In genomic region chr5:6722015-6722414, GRCh38 we compare ENCODE assay signal across 8 cellular contexts. TPM values are rescaled to one million over a fixed set of nuclear protein-coding genes. Genes with fewer than 3 reads are reported as not detected.
DNase-seq lines count a peak whose midpoint lies in the region; ATAC-seq and TF ChIP-seq lines count a peak whose summit lies in the region.

No MANE protein-coding gene starts in this region.

- no peaks in the 10 kb centered on the region for H3K36me3 Mint-ChIP-seq in glutamatergic neuron (ENCODE audit: unreplicated experiment)

- DNase-seq in UCSD-AML1 (lab: John Stamatoyannopoulos, UW; ENCODE audit: unreplicated experiment) (peak; percentile 29), medulla oblongata (ENCODE audit: extremely low spot score) (peak; percentile 65), DMS 273 (lab: John Stamatoyannopoulos, UW; ENCODE audit: unreplicated experiment) (no peak), glutamatergic neuron (no peak), SHP77 treated with DMSO at 0.1 percent for 48 hours (lab: John Stamatoyannopoulos, UW) (no peak)

- H3K4me3 Mint-ChIP-seq in glutamatergic neuron (ENCODE audit: unreplicated experiment) = no peak overlapping the region

- ATAC-seq in GM18511 (IDR thresholded peaks at IDR 0.05; ENCODE audit: unreplicated experiment) = peak; percentile 76
- peak; percentile 56 for ATAC-seq in HG02759 (IDR thresholded peaks at IDR 0.05; ENCODE audit: unreplicated experiment)
- ATAC-seq in HG02623 (IDR thresholded peaks at IDR 0.05; ENCODE audit: unreplicated experiment) = no peak

- H3K27me3 Mint-ChIP-seq in glutamatergic neuron (ENCODE audit: unreplicated experiment) = no peaks in the 10 kb centered on the region

- no peaks in the 10 kb centered on the region for H3K9me3 Mint-ChIP-seq in glutamatergic neuron (ENCODE audit: unreplicated experiment)

- no peak for TF ChIP-seq CTCF in glutamatergic neuron (IDR thresholded peaks at IDR 0.05; ENCODE audit: partially characterized antibody, unreplicated experiment)

- H3K27ac Mint-ChIP-seq in glutamatergic neuron (ENCODE audit: unreplicated experiment) = no peak overlapping the region

- peaks cover 45% of the 10 kb centered on the region for H3K4me1 Mint-ChIP-seq in glutamatergic neuron (ENCODE audit: low read depth, unreplicated experiment)

RNA-seq across cellular contexts. Expression of gene TENT4A, which starts 8.8 kb away (rescaled TPM):
- total RNA-seq in glutamatergic neuron (ENCODE audit: unreplicated experiment) = 23.7 TPM

Comparison
In these comparisons a context has a peak if more than half of its experiments do, and no peak if none do; other contexts are left out.
1. DNase-seq: peak in UCSD-AML1 (single experiment) and medulla oblongata (single experiment); none in DMS 273 (single experiment), glutamatergic neuron (single experiment) and SHP77 treated with DMSO at 0.1 percent for 48 hours (single experiment).